Comparison of ENCODE assay signal across 11 cellular contexts in the genomic region with DNA sequence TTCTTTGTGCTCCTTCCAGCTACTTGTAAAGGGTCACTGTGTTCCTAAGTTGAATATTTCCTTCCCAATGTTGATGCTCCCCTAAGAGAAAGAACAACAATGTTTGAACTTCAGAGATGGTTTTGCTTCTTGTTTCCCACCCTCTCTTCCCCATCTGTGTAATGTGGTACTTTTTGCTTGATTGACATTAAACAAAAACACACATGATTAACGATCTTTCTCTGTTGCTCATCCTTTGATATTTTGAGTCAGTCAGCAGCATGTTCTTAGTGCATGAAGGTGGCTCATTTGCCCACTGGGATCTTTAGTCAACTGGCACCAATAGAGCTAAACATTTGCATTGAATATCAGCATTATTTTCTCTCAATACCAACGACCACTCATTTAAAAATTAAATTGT.
"Had no signal": no experiment of that assay in that cellular context is flagged by ENCODE, and none has a peak within 500 bp of the region (broad histone marks: within the 10 kb centered on the region; RNA-seq: fewer than 3 reads in every experiment).

No MANE protein-coding gene starts in this region.

- H3K4me3 Mint-ChIP-seq: GM23338, H9, IgD-negative memory B cell had no signal

- H3K4me1 Mint-ChIP-seq: IgD-negative memory B cell had no signal

- H3K36me3 Mint-ChIP-seq: IgD-negative memory B cell had no signal

- ATAC-seq: HepG2 had no signal

- H2AFZ ChIP-seq: GM23338 had no signal

- H3K27ac Mint-ChIP-seq: GM23338, H9, IgD-negative memory B cell had no signal

- H3K9ac ChIP-seq: KMS-11 had no signal

- DNase-seq: H9, HCEC 1CT, Karpas-422, KBM-7 had no signal

- H3K4me3 ChIP-seq: GM23338 had no signal

- H3K9me3 Mint-ChIP-seq: GM23338, H9, IgD-negative memory B cell had no signal

- FAIRE-seq: H1, H54, HepG2 had no signal

- H3K27me3 Mint-ChIP-seq: IgD-negative memory B cell had no signal

- H3K4me2 ChIP-seq: GM23338, KMS-11 had no signal

- H3K27ac ChIP-seq: HL-60, KMS-11 had no signal
